Comparison of ENCODE assay signal across 25 cellular contexts in the genomic region with DNA sequence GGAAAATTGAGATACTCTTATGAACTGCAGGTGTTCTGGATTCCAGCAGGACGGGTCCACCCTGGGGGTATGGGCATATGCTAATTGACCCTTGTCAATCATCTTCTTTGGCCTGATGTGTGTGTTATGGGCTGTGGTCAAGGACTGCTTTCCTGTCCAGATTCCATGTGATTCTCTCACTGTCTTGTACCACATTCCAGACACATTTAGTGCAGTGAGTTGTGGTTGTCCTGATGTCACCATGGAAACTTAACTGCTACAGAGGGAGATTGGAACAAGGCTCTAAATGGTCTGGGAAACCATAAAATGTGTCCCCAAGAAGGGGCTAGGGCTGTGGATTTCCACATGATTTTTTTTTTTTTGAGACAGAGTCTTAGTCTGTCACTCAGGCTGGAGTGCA.
DNase-seq lines count a peak whose midpoint lies in the region; ATAC-seq, FAIRE-seq and TF ChIP-seq lines count a peak whose summit lies in the region.
"Had no signal": no experiment of that assay in that cellular context is flagged by ENCODE, and none has a peak within 500 bp of the region (broad histone marks: within the 10 kb centered on the region; RNA-seq: fewer than 3 reads in every experiment).

No MANE protein-coding gene starts in this region.

- DNase-seq in DND-41 (no peak), astrocyte (ENCODE audit: low read depth) (no peak), bronchial epithelial cell (ENCODE audit: low read depth) (no peak), kidney tubule cell (ENCODE audit: low spot score) (peak; percentile 53), A673 (ENCODE audit: low spot score) (no peak), GM19239 (ENCODE audit: insufficient read length, low spot score) (no peak)
- DNase-seq: ACHN; BE2C; C1 segment of cervical spinal cord; Caco-2; Calu3; CD4-positive, alpha-beta memory T cell; CD4-positive, CD25-positive, alpha-beta regulatory T cell; DMS79 treated with DMSO at 0.1 percent for 48 hours; EL; GDM1 had no signal

- ATAC-seq in DND-41 (ENCODE audit: insufficient read depth, low read depth): no peak
- no peak for ATAC-seq in gastroesophageal sphincter
- ATAC-seq: A549, GM12878 had no signal

- TF ChIP-seq CTCF in DND-41 (IDR thresholded peaks at IDR 0.05; ENCODE audit: borderline replicate concordance, extremely low read depth, low read length, poor library complexity, severe bottlenecking): no peak
- no peak for TF ChIP-seq CTCF in astrocyte (IDR thresholded peaks at IDR 0.05; ENCODE audit: insufficient read depth, low read depth, low read length)
- no peak for TF ChIP-seq CTCF in bronchial epithelial cell (IDR thresholded peaks at IDR 0.05; ENCODE audit: insufficient read depth, low read length, severe bottlenecking)
- TF ChIP-seq CTCF in gastroesophageal sphincter (IDR thresholded peaks at IDR 0.05): no peak
- TF ChIP-seq CTCF in A673 (conservative IDR thresholded peaks at IDR 0.05; ENCODE audit: low read depth, low read length): no peak

- H3K36me3 ChIP-seq in DND-41 (ENCODE audit: insufficient read depth, low read length) (no peaks in the 10 kb centered on the region), astrocyte (ENCODE audit: insufficient read depth, low read length) (no peaks in the 10 kb centered on the region), bronchial epithelial cell (ENCODE audit: control insufficient read depth, insufficient read depth, low read length) (no peaks in the 10 kb centered on the region), gastroesophageal sphincter (no peaks in the 10 kb centered on the region), A673 (ENCODE audit: insufficient read depth, low read length, poor library complexity, severe bottlenecking) (no peaks in the 10 kb centered on the region)
- H3K36me3 ChIP-seq: BE2C, BLaER1 had no signal

- H3K4me1 ChIP-seq in DND-41 (ENCODE audit: insufficient read depth, low read length) (peaks cover 3% of the 10 kb centered on the region), astrocyte (ENCODE audit: insufficient read depth, low read length) (no peaks in the 10 kb centered on the region), gastroesophageal sphincter (peaks cover 0 to 10% (median 0%) of the 10 kb centered on the region in 3 donors), A673 (ENCODE audit: insufficient read depth, low read length, poor library complexity, severe bottlenecking) (no peaks in the 10 kb centered on the region)
- H3K4me1 ChIP-seq: A549, BE2C, BLaER1, Caco-2 had no signal

- H3K79me2 ChIP-seq in DND-41 (ENCODE audit: insufficient read depth, low read length) (no peaks in the 10 kb centered on the region), astrocyte (ENCODE audit: insufficient read depth, low read length) (no peaks in the 10 kb centered on the region)

- peaks cover 8% of the 10 kb centered on the region for H3K9me3 Mint-ChIP-seq in astrocyte (ENCODE audit: unreplicated experiment)

- H3K27me3 ChIP-seq in DND-41 (ENCODE audit: insufficient read depth, low read length, poor library complexity) (no peaks in the 10 kb centered on the region), astrocyte (ENCODE audit: insufficient read depth, low read length) (no peaks in the 10 kb centered on the region), bronchial epithelial cell (ENCODE audit: control insufficient read depth, insufficient read depth, low read length) (no peaks in the 10 kb centered on the region), gastroesophageal sphincter (no peaks in the 10 kb centered on the region), A673 (replicated peaks; ENCODE audit: insufficient read depth, low read depth, low read length, poor library complexity) (peaks cover 3% of the 10 kb centered on the region)
- H3K27me3 ChIP-seq: BE2C, BLaER1 had no signal

- no peak overlapping the region for H3K4me3 Mint-ChIP-seq in astrocyte (ENCODE audit: unreplicated experiment)
- H3K4me3 Mint-ChIP-seq: CD14-positive monocyte; CD4-positive, alpha-beta memory T cell; CD4-positive, CD25-positive, alpha-beta regulatory T cell had no signal

- CTCF ChIA-PET in A673 (lab: Charles Lee): no interaction called here

- H3K27me3 Mint-ChIP-seq in astrocyte (ENCODE audit: low read depth, unreplicated experiment): peaks cover 4% of the 10 kb centered on the region
- H3K27me3 Mint-ChIP-seq: CD4-positive, CD25-positive, alpha-beta regulatory T cell had no signal

- H3K4me2 ChIP-seq in DND-41 (ENCODE audit: insufficient read depth, low read length) (no peak overlapping the region), astrocyte (ENCODE audit: low read length) (no peak overlapping the region)
- H3K4me2 ChIP-seq: A549, BLaER1 had no signal

- H2AFZ ChIP-seq in DND-41 (ENCODE audit: low read depth, low read length) (no peak overlapping the region; the same call in 1 of the 2 replicates), astrocyte (ENCODE audit: low read depth, low read length) (no peak overlapping the region)

- intact Hi-C loops in A673 (cut with micrococcal nuclease; ENCODE audit: unreplicated experiment): no loop called here

- no TSS peak for BruUV-seq in A673 (replicated peaks; lab: Mats Ljungman, UMichigan)

- POLR2A ChIA-PET in A673 (lab: Charles Lee; ENCODE audit: low non-redundant PET): no interaction called here

- no peak for FAIRE-seq in astrocyte (lab: Jason Lieb, UNC)
- FAIRE-seq in bronchial epithelial cell (lab: Jason Lieb, UNC): peak; percentile 43
- FAIRE-seq in GM19239 (lab: Jason Lieb, UNC): no peak
- FAIRE-seq: A549, D721Med, GM12878, GM12892, GM18507 had no signal

- no peak for TF ChIP-seq EP300 in gastroesophageal sphincter (IDR thresholded peaks at IDR 0.05)

- H4K20me1 ChIP-seq in DND-41 (ENCODE audit: insufficient read depth, low read length) (no peaks in the 10 kb centered on the region), astrocyte (ENCODE audit: insufficient read depth, low read length) (no peaks in the 10 kb centered on the region)
- H4K20me1 ChIP-seq: BLaER1 had no signal

- WGBS in gastroesophageal sphincter (ENCODE audit: low coverage in 1 of 2), 2 donors: 83% methylated on average over 1 of the region's 1 CpG; no CpG with 5 or more reads in 1 of the 2 donors

- H3K27ac ChIP-seq in DND-41 (ENCODE audit: low read length): peak overlapping the region; percentile 35; the same call in 1 of the 2 replicates
- H3K27ac ChIP-seq in astrocyte (ENCODE audit: low read depth, low read length): no peak overlapping the region
- H3K27ac ChIP-seq in gastroesophageal sphincter: no peak overlapping the region
- no peak overlapping the region for H3K27ac ChIP-seq in A673 (ENCODE audit: low read depth, low read length, poor library complexity, severe bottlenecking)
- H3K27ac ChIP-seq: 22Rv1, A549, BLaER1 had no signal

- H3K9ac ChIP-seq in DND-41 (ENCODE audit: low read depth, low read length): no peak overlapping the region
- no peak overlapping the region for H3K9ac ChIP-seq in astrocyte (ENCODE audit: low read length)
- H3K9ac ChIP-seq: BLaER1 had no signal

- no peak for TF ChIP-seq POLR2A in gastroesophageal sphincter (IDR thresholded peaks at IDR 0.05)

- H3K4me3 ChIP-seq in DND-41 (ENCODE audit: low read depth in 1 of 2, low read length in 2 of 2) (no peak overlapping the region), astrocyte (ENCODE audit: insufficient read depth, low read depth, low read length) (no peak overlapping the region), bronchial epithelial cell (ENCODE audit: low read depth, low read length) (no peak overlapping the region), gastroesophageal sphincter (no peak overlapping the region), A673 (ENCODE audit: low read depth, low read length, poor library complexity, severe bottlenecking) (no peak overlapping the region)
- H3K4me3 ChIP-seq: A549, BLaER1, GM12878 had no signal

- no peaks in the 10 kb centered on the region for H3K36me3 Mint-ChIP-seq in astrocyte (ENCODE audit: low read depth, unreplicated experiment)
- H3K36me3 Mint-ChIP-seq: CD14-positive monocyte; CD4-positive, alpha-beta memory T cell; CD4-positive, CD25-positive, alpha-beta regulatory T cell had no signal

- H3K27ac Mint-ChIP-seq in astrocyte (ENCODE audit: unreplicated experiment): peak overlapping the region; percentile 87
- H3K27ac Mint-ChIP-seq: CD14-positive monocyte; CD4-positive, alpha-beta memory T cell; CD4-positive, CD25-positive, alpha-beta regulatory T cell had no signal

- peaks cover 19% of the 10 kb centered on the region for H3K4me1 Mint-ChIP-seq in astrocyte (ENCODE audit: low read depth, unreplicated experiment)
- H3K4me1 Mint-ChIP-seq: CD14-positive monocyte; CD4-positive, alpha-beta memory T cell had no signal

- peaks cover 4% of the 10 kb centered on the region for H3K9me3 ChIP-seq in DND-41 (ENCODE audit: insufficient read depth, low read length, severe bottlenecking)
- peaks cover 5% of the 10 kb centered on the region for H3K9me3 ChIP-seq in astrocyte (ENCODE audit: insufficient read depth, low read depth, low read length)
- no peaks in the 10 kb centered on the region for H3K9me3 ChIP-seq in gastroesophageal sphincter
- H3K9me3 ChIP-seq in A673 (ENCODE audit: low read depth, low read length, poor library complexity, severe bottlenecking): no peaks in the 10 kb centered on the region
- H3K9me3 ChIP-seq: A549, BE2C, BLaER1, Caco-2 had no signal
